In genomic region chr11:44313701-44314489, GRCh38 we compare ENCODE assay signal across 20 cellular contexts. TPM values are rescaled to one million over a fixed set of nuclear protein-coding genes. Genes with fewer than 3 reads are reported as not detected.
DNase-seq lines count a peak whose midpoint lies in the region; ATAC-seq and TF ChIP-seq lines count a peak whose summit lies in the region.
"Had no signal": no experiment of that assay in that cellular context is flagged by ENCODE, and none has a peak within 500 bp of the region (broad histone marks: within the 10 kb centered on the region; RNA-seq: fewer than 3 reads in every experiment).

No MANE protein-coding gene starts in this region.

- no peaks in the 10 kb centered on the region for H4K20me1 ChIP-seq in mammary epithelial cell (ENCODE audit: insufficient read depth, low read length)
- H4K20me1 ChIP-seq in neural progenitor cell (ENCODE audit: low read depth): peaks cover 82% of the 10 kb centered on the region

- TF ChIP-seq CTCF in mammary epithelial cell (conservative IDR thresholded peaks at IDR 0.05 in 1 of 2, IDR thresholded peaks at IDR 0.05 in 1 of 2; ENCODE audit: extremely low read depth in 1 of 2, insufficient read depth in 1 of 2, low read depth in 1 of 2, low read length in 2 of 2): no peak
- no peak for TF ChIP-seq CTCF in neural progenitor cell (IDR thresholded peaks at IDR 0.05)
- no peak for TF ChIP-seq CTCF in right lobe of liver (IDR thresholded peaks at IDR 0.05)

- H3K4me1 Mint-ChIP-seq in neural progenitor cell: peaks cover 28% of the 10 kb centered on the region

- TF ChIP-seq POLR2A in right lobe of liver (IDR thresholded peaks at IDR 0.05): no peak

- H3K9ac ChIP-seq in mammary epithelial cell (ENCODE audit: insufficient read depth, low read length) (no peak overlapping the region), neural progenitor cell (no peak overlapping the region)
- H3K9ac ChIP-seq: BLaER1 treated with 17β-estradiol and CSF1 and Interleukin-3, amounts not matched to agents 10 nM and 100 nM had no signal

- H3K36me3 ChIP-seq in mammary epithelial cell (ENCODE audit: insufficient read depth, low read length): no peaks in the 10 kb centered on the region
- no peaks in the 10 kb centered on the region for H3K36me3 ChIP-seq in neural progenitor cell
- H3K36me3 ChIP-seq in right lobe of liver: no peaks in the 10 kb centered on the region
- H3K36me3 ChIP-seq: BLaER1 treated with 17β-estradiol and CSF1 and Interleukin-3, amounts not matched to agents 10 nM and 100 nM had no signal

- dilution Hi-C loops in mammary epithelial cell (cut with HindIII; ENCODE audit: low sequenced_read_pairs): loop anchor here (5.0 kb wide), 1 partner anchor 47 kb away; no protein-coding TSS in a partner anchor

- peaks cover 28% of the 10 kb centered on the region for H3K27me3 ChIP-seq in mammary epithelial cell (ENCODE audit: insufficient read depth, low read length)
- H3K27me3 ChIP-seq in neural progenitor cell: peaks cover 100% of the 10 kb centered on the region
- H3K27me3 ChIP-seq in right lobe of liver: peaks cover 0 to 60% of the 10 kb centered on the region in 2 donors

- no peaks in the 10 kb centered on the region for H3K9me3 ChIP-seq in mammary epithelial cell (replicated peaks; ENCODE audit: insufficient read depth, low read length)
- H3K9me3 ChIP-seq in neural progenitor cell (ENCODE audit: low read depth): no peaks in the 10 kb centered on the region
- H3K9me3 ChIP-seq in right lobe of liver: no peaks in the 10 kb centered on the region

- no peak overlapping the region for H3K27ac Mint-ChIP-seq in neural progenitor cell
- H3K27ac Mint-ChIP-seq: memory B cell had no signal

- no TSS peak for BruUV-seq in mammary epithelial cell (replicated peaks; lab: Mats Ljungman, UMichigan)

- H3K4me3 Mint-ChIP-seq in neural progenitor cell: peak overlapping the region; percentile 14
- H3K4me3 Mint-ChIP-seq: memory B cell had no signal

- peaks cover 27% of the 10 kb centered on the region for H3F3A ChIP-seq in neural progenitor cell (ENCODE audit: low read depth)

- DNase-seq in NCI-H2029 (lab: John Stamatoyannopoulos, UW): peak; percentile 49
- DNase-seq in NCI-H2029 treated with DMSO at 0.1 percent for 48 hours (lab: John Stamatoyannopoulos, UW): no peak
- DNase-seq in NCI-H2171 (lab: John Stamatoyannopoulos, UW): peak; percentile 26
- peak; percentile 13 for DNase-seq in mammary epithelial cell
- DNase-seq in neural progenitor cell (ENCODE audit: low spot score): no peak
- DNase-seq in NCI-H2107 treated with DMSO at 0.1 percent for 48 hours (lab: John Stamatoyannopoulos, UW; ENCODE audit: unreplicated experiment): no peak
- no peak for DNase-seq in right lobe of liver
- DNase-seq: activated CD4-positive, alpha-beta T cell treated with anti-CD3 and anti-CD28 coated beads, Interleukin-2, amount 50 U/mL, for 1 hour; activated CD8-positive, alpha-beta memory T cell treated with anti-CD3 and anti-CD28 coated beads, Interleukin-2, amount 50 U/mL, for 48 hours; activated effector memory CD4-positive, alpha-beta T cell treated with anti-CD3 and anti-CD28 coated beads, Interleukin-2, amount 50 U/mL, for 16 hours; amygdala; dermis blood vessel endothelial cell; NCI-H1092 treated with DMSO at 0.1 percent for 48 hours; NCI-H2107; PC-3 had no signal

- H3K9me3 Mint-ChIP-seq in neural progenitor cell: no peaks in the 10 kb centered on the region

- H3K36me3 Mint-ChIP-seq in neural progenitor cell: no peaks in the 10 kb centered on the region
- H3K36me3 Mint-ChIP-seq: memory B cell had no signal

- CTCF ChIA-PET in mammary epithelial cell (lab: Charles Lee; ENCODE audit: low non-redundant PET): no interaction called here

- 14% methylated on average over 10 of the region's 11 CpGs for WGBS in mammary epithelial cell (ENCODE audit: low coverage, missing lambda C conversion rate)
- 5% methylated on average over 11 of the region's 11 CpGs for WGBS in right lobe of liver (ENCODE audit: insufficient coverage, low coverage, low lambda C conversion rate, missing lambda C conversion rate)

- H2AFZ ChIP-seq in mammary epithelial cell (ENCODE audit: low read depth, low read length) (no peak overlapping the region), neural progenitor cell (replicated peaks) (no peak overlapping the region)

- peaks cover 30% of the 10 kb centered on the region for H3K4me1 ChIP-seq in mammary epithelial cell (ENCODE audit: insufficient read depth, low read length)
- H3K4me1 ChIP-seq in neural progenitor cell: peaks cover 17% of the 10 kb centered on the region
- peaks cover 0 to 27% (median 0%) of the 10 kb centered on the region in 4 donors for H3K4me1 ChIP-seq in right lobe of liver

- intact Hi-C loops in mammary epithelial cell (cut with micrococcal nuclease) (no loop called here), right lobe of liver (cut with DNase I) (no loop called here)

- no peaks in the 10 kb centered on the region for H3K79me2 ChIP-seq in mammary epithelial cell (ENCODE audit: insufficient read depth, low read length)
- no peaks in the 10 kb centered on the region for H3K79me2 ChIP-seq in neural progenitor cell (ENCODE audit: low read depth)

- peaks cover 87% of the 10 kb centered on the region for H3K27me3 Mint-ChIP-seq in neural progenitor cell (ENCODE audit: insufficient read depth, low read depth)

- ATAC-seq in right lobe of liver (no peak), HG03571 (IDR thresholded peaks at IDR 0.05; ENCODE audit: unreplicated experiment) (no peak)
- ATAC-seq: PC-3 had no signal

- H3K4me2 ChIP-seq in mammary epithelial cell (ENCODE audit: insufficient read depth, low read depth, low read length): no peak overlapping the region
- H3K4me2 ChIP-seq in neural progenitor cell: no peak overlapping the region
- H3K4me2 ChIP-seq: BLaER1 treated with 17β-estradiol and CSF1 and Interleukin-3, amounts not matched to agents 10 nM and 100 nM had no signal

- H3K27ac ChIP-seq in mammary epithelial cell (ENCODE audit: insufficient read depth, low read depth, low read length) (no peak overlapping the region), neural progenitor cell (no peak overlapping the region), right lobe of liver (no peak overlapping the region)
- H3K27ac ChIP-seq: BLaER1 treated with 17β-estradiol and CSF1 and Interleukin-3, amounts not matched to agents 10 nM and 100 nM had no signal

- in situ Hi-C loops in mammary epithelial cell (cut with MboI; ENCODE audit: low sequenced_read_pairs in 2 of 2): no loop called here

- H3K4me3 ChIP-seq in mammary epithelial cell (replicated peaks in 1 of 3; ENCODE audit: insufficient read depth in 1 of 3, low read depth in 2 of 3, low read length in 3 of 3) (no peak overlapping the region), neural progenitor cell (no peak overlapping the region), right lobe of liver (no peak overlapping the region)
- H3K4me3 ChIP-seq: BLaER1 treated with 17β-estradiol and CSF1 and Interleukin-3, amounts not matched to agents 10 nM and 100 nM had no signal

RNA-seq across cellular contexts. Expression of gene ALX4, which starts 4.0 kb away (rescaled TPM):
- under 1 TPM in 1 of 2 donors, not detected in 1; under 0.01 TPM for total RNA-seq in mammary epithelial cell
- polyA plus RNA-seq in mammary epithelial cell: not detected
- not detected for polyA minus RNA-seq in mammary epithelial cell
- total RNA-seq in neural progenitor cell (ENCODE audit: low replicate concordance): not detected in 2 replicates
- not detected for total RNA-seq in right lobe of liver
- total RNA-seq: dermis blood vessel endothelial cell; PC-3; T-helper 1 cell treated with Interleukin-12 subunit alpha and Interleukin-12 subunit beta and Interleukin-4 antibody, amounts not matched to agents 30 ng/mL and 1 ng/mL, for 36 hours; ureter had no signal

Comparison
In these comparisons a context has a peak if more than half of its experiments do, and no peak if none do; other contexts are left out.
1. DNase-seq: peak in NCI-H2029 (single experiment), NCI-H2171 (single experiment) and mammary epithelial cell (single experiment); none in NCI-H2029 treated with DMSO at 0.1 percent for 48 hours (single experiment), neural progenitor cell (single experiment), NCI-H2107 treated with DMSO at 0.1 percent for 48 hours (single experiment) and right lobe of liver (0 of 3).